8 cellular contexts compared by ENCODE assay signal in the genomic region with DNA sequence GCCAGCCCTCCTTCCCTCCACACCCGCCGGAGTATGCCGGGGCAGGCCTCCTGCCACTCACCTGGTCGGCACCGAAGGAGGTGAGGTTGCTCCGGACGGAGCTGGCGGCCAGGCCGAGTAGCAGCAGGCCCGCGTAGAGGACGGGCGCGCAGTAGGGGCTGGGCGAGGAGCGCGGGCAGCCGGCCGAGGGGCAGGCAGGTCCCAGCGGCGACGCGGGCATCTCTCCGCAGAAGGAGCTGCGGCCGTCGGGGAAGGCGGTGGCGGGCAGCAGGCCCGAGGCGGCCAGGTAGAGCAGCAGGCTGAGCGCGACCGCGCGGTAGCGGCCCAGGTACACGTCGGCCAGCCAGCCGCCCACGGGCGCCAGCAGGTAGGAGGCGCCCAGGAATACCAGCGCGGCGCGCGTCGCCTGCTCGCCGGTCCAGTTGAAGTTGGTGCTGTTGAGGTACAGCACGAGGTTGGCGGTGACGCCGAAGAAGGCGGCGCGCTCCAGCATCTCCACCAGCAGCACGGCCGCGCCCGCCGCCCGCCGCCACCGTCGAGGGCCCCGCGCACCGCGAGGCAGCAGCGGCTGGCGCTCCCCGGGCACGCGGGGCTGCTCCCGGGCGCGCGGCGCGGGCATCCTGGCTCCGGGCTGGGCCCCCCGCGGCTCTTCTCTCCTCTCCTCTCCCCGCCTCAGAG. TPM values are rescaled to one million over a fixed set of nuclear protein-coding genes. Genes with fewer than 3 reads are reported as not detected.
A peak's percentile ranks its signal among the peaks of the same experiment; 100 is the strongest.
DNase-seq lines count a peak whose midpoint lies in the region; ATAC-seq and TF ChIP-seq lines count a peak whose summit lies in the region.

No MANE protein-coding gene starts in this region.

- H3K27me3 ChIP-seq in mononuclear cell (ENCODE audit: insufficient read depth, low read length): no peaks in the 10 kb centered on the region
- H3K27me3 ChIP-seq in upper lobe of left lung: no peaks in the 10 kb centered on the region

- H3K9me3 ChIP-seq in mononuclear cell (ENCODE audit: low read depth, low read length): no peaks in the 10 kb centered on the region
- H3K9me3 ChIP-seq in upper lobe of left lung: no peaks in the 10 kb centered on the region

- ATAC-seq in upper lobe of left lung (ENCODE audit: low FRiP score in 2 of 2) (peak in 1 of 2 donors; percentile 39), HG03460 (IDR thresholded peaks at IDR 0.05; ENCODE audit: unreplicated experiment) (no peak)

- no peak for TF ChIP-seq POLR2A in upper lobe of left lung (IDR thresholded peaks at IDR 0.05)

- peaks cover 0 to 7% (median 3%) of the 10 kb centered on the region in 4 donors for H3K36me3 ChIP-seq in upper lobe of left lung

- WGBS in upper lobe of left lung, 2 donors: 2 to 14% methylated on average over 18 to 69 of the region's 86 CpGs

- no peak for TF ChIP-seq EP300 in upper lobe of left lung (IDR thresholded peaks at IDR 0.05)

- peak overlapping the region; percentile 89 to 99 (median 94) for H3K27ac ChIP-seq in upper lobe of left lung

- DNase-seq in activated T-cell treated with anti-CD3 and anti-CD28 coated beads, Interleukin-2, amount 50 U/mL, for 1 hour: peak; percentile 57
- DNase-seq in activated T-cell treated with anti-CD3 and anti-CD28 coated beads for 4 hours (no peak), cardiac fibroblast (ENCODE audit: low read depth in 2 of 2) (no peak), upper lobe of left lung (peak; percentile 53 to 92), NCI-H1417 treated with DMSO at 0.1 percent for 48 hours (lab: John Stamatoyannopoulos, UW) (no peak), NCI-H1048 (lab: John Stamatoyannopoulos, UW) (no peak)

- H3K4me3 ChIP-seq in cardiac fibroblast (replicated peaks in 1 of 2; ENCODE audit: low read depth in 2 of 2, low read length in 2 of 2): peak overlapping the region; percentile 39 to 43
- H3K4me3 ChIP-seq in mononuclear cell (ENCODE audit: low read length): peak overlapping the region; percentile 54
- H3K4me3 ChIP-seq in upper lobe of left lung: peak overlapping the region; percentile 54 to 74 (median 64)

- TF ChIP-seq CTCF in cardiac fibroblast (IDR thresholded peaks at IDR 0.05; ENCODE audit: low read depth, low read length) (no peak), upper lobe of left lung (IDR thresholded peaks at IDR 0.05) (peak in 1 of 6 experiments; percentile 9)

- peaks cover 72% of the 10 kb centered on the region for H3K4me1 ChIP-seq in mononuclear cell (ENCODE audit: insufficient read depth, low read length)
- H3K4me1 ChIP-seq in upper lobe of left lung: peaks cover 22 to 44% (median 32%) of the 10 kb centered on the region in 4 donors

RNA-seq across cellular contexts. Expression of a gene that starts 0.9 kb away (rescaled TPM):
- total RNA-seq in mononuclear cell (77.6 TPM), upper lobe of left lung (100 to 1,000 TPM in 4 of 6 donors, 10 to 100 TPM in 2; 29.5 to 186 (median 115) TPM)

RNA-seq across cellular contexts. Expression of a gene that starts 20.4 kb away (rescaled TPM):
- total RNA-seq in mononuclear cell (176 TPM), upper lobe of left lung (10 to 100 TPM in 2 of 6 donors, 1 to 10 TPM in 4; 3.8 to 27.2 (median 5.3) TPM)

RNA-seq across cellular contexts. Expression of a gene that starts 26.8 kb away (rescaled TPM):
- total RNA-seq in mononuclear cell: 0.42 TPM
- 10 to 100 TPM in 2 of 6 donors, 1 to 10 TPM in 4; 3.6 to 18.2 (median 9.4) TPM for total RNA-seq in upper lobe of left lung

RNA-seq across cellular contexts. Expression of a gene that starts 37.1 kb away (rescaled TPM):
- total RNA-seq in mononuclear cell: 24.0 TPM
- total RNA-seq in upper lobe of left lung: 100 to 1,000 TPM in 5 of 6 donors, 10 to 100 TPM in 1; 27.2 to 153 (median 129) TPM

RNA-seq across cellular contexts. Expression of a gene that starts 44.7 kb away (rescaled TPM):
- total RNA-seq in mononuclear cell (32.0 TPM), upper lobe of left lung (10 to 100 TPM; 10.5 to 72.8 (median 55.1) TPM)

Comparison
In these comparisons a context has a peak if more than half of its experiments do, and no peak if none do; other contexts are left out.
1. DNase-seq: peak in activated T-cell treated with anti-CD3 and anti-CD28 coated beads, Interleukin-2, amount 50 U/mL, for 1 hour (single experiment) and upper lobe of left lung (2 of 2); none in activated T-cell treated with anti-CD3 and anti-CD28 coated beads for 4 hours (single experiment), cardiac fibroblast (0 of 2), NCI-H1417 treated with DMSO at 0.1 percent for 48 hours (single experiment) and NCI-H1048 (single experiment).
2. Peak in every context shown above with its lines, with median percentiles within 50 percentile points of each other: H3K4me3 ChIP-seq.